14 cellular contexts compared by ENCODE assay signal in genomic region chr9:97563458-97564135, GRCh38.
DNase-seq lines count a peak whose midpoint lies in the region; ATAC-seq, FAIRE-seq and TF ChIP-seq lines count a peak whose summit lies in the region.
"Had no signal": no experiment of that assay in that cellular context is flagged by ENCODE, and none has a peak within 500 bp of the region (broad histone marks: within the 10 kb centered on the region; RNA-seq: fewer than 3 reads in every experiment).

No MANE protein-coding gene starts in this region.

- no peaks in the 10 kb centered on the region for H3K79me2 ChIP-seq in HepG2 (ENCODE audit: insufficient read depth, low read length)

- CTCF ChIA-PET in HepG2 (lab: Yijun Ruan, JAX; ENCODE audit: low intra/inter-chr PET ratio, low total read pairs) = no interaction called here

- in situ Hi-C loops in HepG2 (cut with HindIII; ENCODE audit: extremely low pct_ligation_motif_present, low pct_unique_long_range_greater_than_20kb) = no loop called here

- H3K27ac ChIP-seq in liver (ENCODE audit: low read depth in 1 of 2, low read length in 2 of 2) (no peak overlapping the region), HepG2 (ENCODE audit: extremely low read length, insufficient read depth, low read length) (no peak overlapping the region), prostate gland (peak overlapping the region; percentile 25 to 56)
- H3K27ac ChIP-seq in effector memory CD4-positive, alpha-beta T cell (ENCODE audit: insufficient read depth, low read length, poor library complexity, severe bottlenecking) = no peak overlapping the region

- POLR2A ChIA-PET in HepG2 (lab: Yijun Ruan, JAX) = no interaction called here

- H3K27me3 ChIP-seq in liver (ENCODE audit: control insufficient read depth in 4 of 4, insufficient read depth in 4 of 4, low read length in 3 of 4) = no peaks in the 10 kb centered on the region
- H3K27me3 ChIP-seq in HepG2 (ENCODE audit: control insufficient read depth in 1 of 2, insufficient read depth in 2 of 2, low read length in 2 of 2) = peaks cover 0 to 18% of the 10 kb centered on the region in 2 experiments; a peak in 2 of 5 replicates
- no peaks in the 10 kb centered on the region for H3K27me3 ChIP-seq in prostate gland (replicated peaks; ENCODE audit: insufficient read depth)
- no peaks in the 10 kb centered on the region for H3K27me3 ChIP-seq in effector memory CD4-positive, alpha-beta T cell (replicated peaks; ENCODE audit: control insufficient read depth, insufficient read depth, low read length, poor library complexity, severe bottlenecking)
- H3K27me3 ChIP-seq: ovary had no signal

- WGBS in liver = 86% methylated on average over 13 of the region's 13 CpGs
- 58% methylated on average over 12 of the region's 13 CpGs for WGBS in HepG2 (ENCODE audit: low lambda C conversion rate)
- 46% methylated on average over 13 of the region's 13 CpGs for WGBS in prostate gland

- no TSS peak for BruUV-seq in HepG2 (replicated peaks; lab: Mats Ljungman, UMichigan)

- peaks cover 0 to 5% (median 0%) of the 10 kb centered on the region in 4 donors for H3K36me3 ChIP-seq in liver (ENCODE audit: control insufficient read depth in 4 of 4, insufficient read depth in 3 of 4, low read depth in 1 of 4, low read length in 3 of 4)
- no peaks in the 10 kb centered on the region for H3K36me3 ChIP-seq in HepG2 (replicated peaks in 1 of 2; ENCODE audit: control insufficient read depth in 1 of 2, insufficient read depth in 2 of 2, low read length in 2 of 2)
- H3K36me3 ChIP-seq in prostate gland = no peaks in the 10 kb centered on the region
- no peaks in the 10 kb centered on the region for H3K36me3 ChIP-seq in effector memory CD4-positive, alpha-beta T cell (ENCODE audit: control insufficient read depth, insufficient read depth, low read length)
- H3K36me3 ChIP-seq: ovary had no signal

- FAIRE-seq in HepG2 (lab: Jason Lieb, UNC) (no peak), RCC 7860 (lab: Jason Lieb, UNC) (no peak)
- FAIRE-seq: colon, GM12892 had no signal

- DNase-seq in HepG2 (ENCODE audit: low spot score) = no peak
- DNase-seq in fibroblast of mammary gland (ENCODE audit: low read depth) = peak; percentile 26
- DNase-seq in prostate gland (ENCODE audit: low spot score) = no peak
- DNase-seq in stimulated activated naive CD4-positive, alpha-beta T cell treated with Interleukin-2 at 50 U/mL for 16 hours (lab: John Stamatoyannopoulos, UW) = no peak
- DNase-seq in RCC 7860 (ENCODE audit: low spot score) = no peak
- no peak for DNase-seq in effector memory CD4-positive, alpha-beta T cell
- no peak for DNase-seq in 8988T
- DNase-seq: activated B cell treated with CpG ODN at 0.5 μM for 24 hours; stimulated activated CD4-positive, alpha-beta T cell treated with anti-CD3 and anti-CD28 coated beads, Interleukin-4, amount 100 ng/mL, for 4 hours; stimulated activated naive CD8-positive, alpha-beta T cell treated with anti-CD3 and anti-CD28 coated beads, Interleukin-15, amount 100 ng/mL, for 72 hours had no signal

- TF ChIP-seq POLR2A in HepG2 (IDR thresholded peaks at IDR 0.05; ENCODE audit: insufficient read depth in 1 of 2, low read depth in 2 of 2, low read length in 2 of 2) (no peak), prostate gland (IDR thresholded peaks at IDR 0.05) (no peak)

- TF ChIP-seq EP300 in HepG2 (IDR thresholded peaks at IDR 0.05; ENCODE audit: low read depth in 2 of 2, low read length in 2 of 2) = no peak
- no peak for TF ChIP-seq EP300 in HepG2 (CRISPR knock-in tag; IDR thresholded peaks at IDR 0.05; ENCODE audit: borderline replicate concordance)

- H2AFZ ChIP-seq in HepG2 (ENCODE audit: low read length) = no peak overlapping the region

- H3K9me3 ChIP-seq in liver (ENCODE audit: control insufficient read depth in 4 of 4, low read length in 3 of 4) (no peaks in the 10 kb centered on the region), HepG2 (ENCODE audit: low read length) (no peaks in the 10 kb centered on the region), prostate gland (no peaks in the 10 kb centered on the region)
- H3K9me3 ChIP-seq in effector memory CD4-positive, alpha-beta T cell (ENCODE audit: control insufficient read depth, low read length) = no peaks in the 10 kb centered on the region
- H3K9me3 ChIP-seq: ovary had no signal

- H3K4me1 ChIP-seq in liver (ENCODE audit: control insufficient read depth in 4 of 4, insufficient read depth in 4 of 4, low read length in 3 of 4) (no peaks in the 10 kb centered on the region), HepG2 (ENCODE audit: insufficient read depth, low read length) (no peaks in the 10 kb centered on the region), prostate gland (replicated peaks) (peaks cover 18% of the 10 kb centered on the region)
- H3K4me1 ChIP-seq in effector memory CD4-positive, alpha-beta T cell (ENCODE audit: control insufficient read depth, insufficient read depth, low read length, poor library complexity, severe bottlenecking) = no peaks in the 10 kb centered on the region

- H3K9ac ChIP-seq in liver (ENCODE audit: low read depth in 1 of 2, low read length in 2 of 2) (no peak overlapping the region), HepG2 (ENCODE audit: insufficient read depth, low read depth, low read length) (no peak overlapping the region)

- ATAC-seq in HepG2 = no peak
- ATAC-seq: stimulated activated naive CD8-positive, alpha-beta T cell treated with anti-CD3 and anti-CD28 coated beads, Interleukin-15, amount 100 ng/mL, for 72 hours had no signal

- TF ChIP-seq RAD21 in liver (IDR thresholded peaks at IDR 0.05) (no peak), HepG2 (CRISPR knock-in tag; IDR thresholded peaks at IDR 0.05) (no peak)

- H3K4me2 ChIP-seq in HepG2 (ENCODE audit: low read depth, low read length) = no peak overlapping the region

- H3K4me3 ChIP-seq in liver (ENCODE audit: low read depth in 1 of 3, low read length in 3 of 3) (no peak overlapping the region), HepG2 (replicated peaks in 1 of 3; ENCODE audit: insufficient read depth in 1 of 3, low read depth in 2 of 3, low read length in 3 of 3) (no peak overlapping the region), fibroblast of mammary gland (ENCODE audit: control insufficient read depth, low read depth, low read length) (no peak overlapping the region), prostate gland (no peak overlapping the region)
- H3K4me3 ChIP-seq in effector memory CD4-positive, alpha-beta T cell (ENCODE audit: insufficient read depth, low read depth, low read length, poor library complexity, severe bottlenecking) = no peak overlapping the region
- H3K4me3 ChIP-seq: ovary had no signal

- H4K20me1 ChIP-seq in HepG2 (ENCODE audit: insufficient read depth, low read length) = no peaks in the 10 kb centered on the region

- TF ChIP-seq CTCF in liver (IDR thresholded peaks at IDR 0.05; ENCODE audit: low read depth, low read length, missing input control) = no peak
- no peak for TF ChIP-seq CTCF in HepG2 (CRISPR knock-in tag; IDR thresholded peaks at IDR 0.05)
- TF ChIP-seq CTCF in fibroblast of mammary gland (conservative IDR thresholded peaks at IDR 0.05; ENCODE audit: control insufficient read depth, insufficient read depth, low read depth, low read length) = no peak
- no peak for TF ChIP-seq CTCF in prostate gland (IDR thresholded peaks at IDR 0.05)

- intact Hi-C loops in HepG2 (cut with micrococcal nuclease; ENCODE audit: unreplicated experiment) = no loop called here
- intact Hi-C loops in prostate gland (cut with DNase I) = no loop called here

TF ChIP-seq in liver, 16 proteins besides CTCF, POLR2A, EP300 and RAD21:
- peak; percentile 39 for TF ChIP-seq NR2F2 (IDR thresholded peaks at IDR 0.05)
- TF ChIP-seq GABPA (IDR thresholded peaks at IDR 0.05 in 1 of 2, conservative IDR thresholded peaks at IDR 0.05 in 1 of 2) = no peak

TF ChIP-seq in HepG2, 621 proteins besides CTCF, POLR2A, EP300 and RAD21:
- no peak for TF ChIP-seq POLR2AphosphoS2 (IDR thresholded peaks at IDR 0.05; ENCODE audit: low read depth, low read length)
- no peak for TF ChIP-seq ZNF430 (CRISPR knock-in tag; IDR thresholded peaks at IDR 0.05)
- no peak for TF ChIP-seq ZNF547 (CRISPR knock-in tag; IDR thresholded peaks at IDR 0.05)
- no peak for TF ChIP-seq LBX2 (CRISPR knock-in tag; IDR thresholded peaks at IDR 0.05; ENCODE audit: borderline replicate concordance)
- TF ChIP-seq RFX1 (IDR thresholded peaks at IDR 0.05) = no peak
- no peak for TF ChIP-seq NCOA5 (CRISPR knock-in tag; IDR thresholded peaks at IDR 0.05)
- no peak for TF ChIP-seq ZNF253 (CRISPR knock-in tag; IDR thresholded peaks at IDR 0.05; ENCODE audit: borderline replicate concordance)
- TF ChIP-seq ZMYM4 (CRISPR knock-in tag; IDR thresholded peaks at IDR 0.05) = no peak
- TF ChIP-seq ZBTB8A (CRISPR knock-in tag; IDR thresholded peaks at IDR 0.05; ENCODE audit: borderline replicate concordance, low read depth) = no peak

Comparison
In these comparisons a context has a peak if more than half of its experiments do, and no peak if none do; other contexts are left out.
1. H3K27ac ChIP-seq: peak in prostate gland (2 of 2); none in liver (0 of 2), HepG2 (single experiment) and effector memory CD4-positive, alpha-beta T cell (single experiment).